In genomic region chr2:118992740-118993391, GRCh38 we compare ENCODE assay signal across 14 cellular contexts. TPM values are rescaled to one million over a fixed set of nuclear protein-coding genes. Genes with fewer than 3 reads are reported as not detected.
DNase-seq lines count a peak whose midpoint lies in the region; ATAC-seq and TF ChIP-seq lines count a peak whose summit lies in the region.
"Had no signal": no experiment of that assay in that cellular context is flagged by ENCODE, and none has a peak within 500 bp of the region (broad histone marks: within the 10 kb centered on the region; RNA-seq: fewer than 3 reads in every experiment).

No MANE protein-coding gene starts in this region.

- no peak overlapping the region for H3K27ac Mint-ChIP-seq in activated CD8-positive, alpha-beta T cell treated with anti-CD3 and anti-CD28 coated beads for 36 hours
- H3K27ac Mint-ChIP-seq in naive thymus-derived CD8-positive, alpha-beta T cell: peak overlapping the region in 3 of 10 donors; percentile 55 to 85 (median 68)

- no peak for TF ChIP-seq EP300 in transverse colon (IDR thresholded peaks at IDR 0.05; ENCODE audit: low read depth)

- 75 to 80% methylated on average over 2 to 13 of the region's 13 CpGs for WGBS in transverse colon (ENCODE audit: low coverage in 1 of 2), 2 donors

- H3K4me3 Mint-ChIP-seq in activated CD8-positive, alpha-beta T cell treated with anti-CD3 and anti-CD28 coated beads for 36 hours: no peak overlapping the region
- H3K4me3 Mint-ChIP-seq in naive thymus-derived CD8-positive, alpha-beta T cell: peak overlapping the region in 2 of 10 donors; percentile 41 to 60

- no peaks in the 10 kb centered on the region for H3K36me3 Mint-ChIP-seq in activated CD8-positive, alpha-beta T cell treated with anti-CD3 and anti-CD28 coated beads for 36 hours (ENCODE audit: low read depth)
- H3K36me3 Mint-ChIP-seq in naive thymus-derived CD8-positive, alpha-beta T cell: no peaks in the 10 kb centered on the region

- POLR2A ChIA-PET in activated CD8-positive, alpha-beta T cell treated with anti-CD3 and anti-CD28 coated beads for 36 hours (lab: Charles Lee): no interaction called here
- POLR2A ChIA-PET in naive thymus-derived CD8-positive, alpha-beta T cell (lab: Charles Lee): interaction anchor here (0.8 to 0.9 kb wide), 2 partner anchors 10 to 54 kb away, joined by 3 read pairs; no protein-coding TSS in a partner anchor

- H3K27ac ChIP-seq in transverse colon: no peak overlapping the region
- H3K27ac ChIP-seq: ovary, upper lobe of left lung had no signal

- no peaks in the 10 kb centered on the region for H3K36me3 ChIP-seq in transverse colon
- H3K36me3 ChIP-seq: ovary, upper lobe of left lung had no signal

- H3K9me3 ChIP-seq in transverse colon: no peaks in the 10 kb centered on the region
- H3K9me3 ChIP-seq: ovary, upper lobe of left lung had no signal

- TF ChIP-seq CTCF in activated CD8-positive, alpha-beta T cell treated with anti-CD3 and anti-CD28 coated beads for 36 hours (IDR thresholded peaks at IDR 0.05): no peak
- TF ChIP-seq CTCF in transverse colon (IDR thresholded peaks at IDR 0.05): no peak

- DNase-seq in ELR (ENCODE audit: low read depth): peak; percentile 14
- peak; percentile 72 for DNase-seq in MV-4-11 (lab: John Stamatoyannopoulos, UW)
- DNase-seq in activated CD8-positive, alpha-beta T cell treated with anti-CD3 and anti-CD28 coated beads for 36 hours: peak; percentile 56
- peak in 1 of 10 donors; percentile 45 for DNase-seq in naive thymus-derived CD8-positive, alpha-beta T cell
- DNase-seq in transverse colon: no peak
- DNase-seq in NCI-H345 treated with DMSO at 0.1 percent for 48 hours (lab: John Stamatoyannopoulos, UW; ENCODE audit: unreplicated experiment): no peak
- DNase-seq: central memory CD4-positive, alpha-beta T cell; kidney; NCI-H1105 treated with DMSO at 0.1 percent for 48 hours; ovary had no signal

- no peaks in the 10 kb centered on the region for H3K27me3 Mint-ChIP-seq in activated CD8-positive, alpha-beta T cell treated with anti-CD3 and anti-CD28 coated beads for 36 hours
- H3K27me3 Mint-ChIP-seq in naive thymus-derived CD8-positive, alpha-beta T cell: peaks cover 0 to 4% (median 3%) of the 10 kb centered on the region in 5 donors

- no peaks in the 10 kb centered on the region for H3K4me1 ChIP-seq in transverse colon
- H3K4me1 ChIP-seq: upper lobe of left lung had no signal

- H3K4me1 Mint-ChIP-seq in activated CD8-positive, alpha-beta T cell treated with anti-CD3 and anti-CD28 coated beads for 36 hours (ENCODE audit: low read depth): peaks cover 9% of the 10 kb centered on the region
- H3K4me1 Mint-ChIP-seq in naive thymus-derived CD8-positive, alpha-beta T cell: peaks cover 13 to 29% (median 14%) of the 10 kb centered on the region in 4 donors

- no peaks in the 10 kb centered on the region for H3K9me3 Mint-ChIP-seq in activated CD8-positive, alpha-beta T cell treated with anti-CD3 and anti-CD28 coated beads for 36 hours
- H3K9me3 Mint-ChIP-seq in naive thymus-derived CD8-positive, alpha-beta T cell: peaks cover 0 to 2% (median 0%) of the 10 kb centered on the region in 9 donors

- no peak for TF ChIP-seq POLR2A in transverse colon (IDR thresholded peaks at IDR 0.05)

- intact Hi-C loops in activated CD8-positive, alpha-beta T cell treated with anti-CD3 and anti-CD28 coated beads for 36 hours (cut with micrococcal nuclease): no loop called here
- intact Hi-C loops in transverse colon (cut with DNase I; ENCODE audit: low total_unique reads): no loop called here

- H3K4me3 ChIP-seq in transverse colon: no peak overlapping the region
- H3K4me3 ChIP-seq: ovary, upper lobe of left lung had no signal

- peak; percentile 83 for ATAC-seq in activated CD8-positive, alpha-beta T cell treated with anti-CD3 and anti-CD28 coated beads for 36 hours
- peak; percentile 54 to 92 for ATAC-seq in naive thymus-derived CD8-positive, alpha-beta T cell
- ATAC-seq in HG02610 (IDR thresholded peaks at IDR 0.05; ENCODE audit: unreplicated experiment): no peak

- no peaks in the 10 kb centered on the region for H3K27me3 ChIP-seq in transverse colon
- H3K27me3 ChIP-seq: ovary, upper lobe of left lung had no signal

- CTCF ChIA-PET in activated CD8-positive, alpha-beta T cell treated with anti-CD3 and anti-CD28 coated beads for 36 hours (lab: Charles Lee): interaction anchor here (1.2 kb wide), 1 partner anchor 111 kb away, joined by 6 read pairs; no protein-coding TSS in a partner anchor

- in situ Hi-C loops in transverse colon (cut with MboI; ENCODE audit: low pct_ligation_motif_present in 1 of 4, low pct_unique_long_range_greater_than_20kb in 1 of 4, low sequenced_read_pairs in 3 of 4): no loop called here

RNA-seq across cellular contexts. Expression of gene MARCO, which starts 50.9 kb away (rescaled TPM):
- not detected for total RNA-seq in activated CD8-positive, alpha-beta T cell treated with anti-CD3 and anti-CD28 coated beads for 36 hours
- not detected for total RNA-seq in naive thymus-derived CD8-positive, alpha-beta T cell
- polyA plus RNA-seq in naive thymus-derived CD8-positive, alpha-beta T cell: not detected
- total RNA-seq in transverse colon: 10 to 100 TPM in 1 of 4 donors, 1 to 10 TPM in 3; 1.9 to 47.0 (median 4.4) TPM
- total RNA-seq: endothelial cell of umbilical vein had no signal
- polyA plus RNA-seq: BJ, endothelial cell of umbilical vein had no signal

Comparison
In these comparisons a context has a peak if more than half of its experiments do, and no peak if none do; other contexts are left out.
1. DNase-seq: peak in ELR (single experiment), MV-4-11 (single experiment) and activated CD8-positive, alpha-beta T cell treated with anti-CD3 and anti-CD28 coated beads for 36 hours (single experiment); none in transverse colon (single experiment) and NCI-H345 treated with DMSO at 0.1 percent for 48 hours (single experiment).